ENCODE assay signal across 21 cellular contexts in the genomic region with DNA sequence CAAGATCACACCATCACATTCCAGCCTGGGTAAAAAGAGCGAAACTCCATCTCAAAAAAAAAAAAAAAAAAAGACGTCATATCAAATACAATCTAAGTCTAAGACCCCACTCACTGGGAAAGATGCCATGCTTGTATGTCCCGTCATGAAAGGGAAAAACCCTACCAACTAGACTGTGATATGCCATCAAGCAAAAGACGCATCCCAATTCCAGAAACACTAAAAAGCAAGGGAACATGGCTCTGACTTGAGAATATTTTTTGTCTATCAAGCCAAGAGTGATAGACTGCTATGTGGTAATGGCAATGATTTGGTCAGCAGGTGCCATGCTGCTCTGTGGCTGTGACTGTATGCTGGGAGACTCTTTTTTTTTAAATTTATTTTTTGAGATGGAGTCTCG. TPM values are rescaled to one million over a fixed set of nuclear protein-coding genes. Genes with fewer than 3 reads are reported as not detected.
A peak's percentile ranks its signal among the peaks of the same experiment; 100 is the strongest.
DNase-seq lines count a peak whose midpoint lies in the region; ATAC-seq, FAIRE-seq and TF ChIP-seq lines count a peak whose summit lies in the region.
"Had no signal": no experiment of that assay in that cellular context is flagged by ENCODE, and none has a peak within 500 bp of the region (broad histone marks: within the 10 kb centered on the region; RNA-seq: fewer than 3 reads in every experiment).

No MANE protein-coding gene starts in this region.

- H3K79me1 ChIP-seq in IMR-90 (ENCODE audit: low read depth in 1 of 2, low read length in 2 of 2) = no peaks in the 10 kb centered on the region

- no peak for TF ChIP-seq CTCF in IMR-90 (conservative IDR thresholded peaks at IDR 0.05; ENCODE audit: low read depth, low read length)
- no peak for TF ChIP-seq CTCF in K562 (IDR thresholded peaks at IDR 0.05 in 2 of 3, conservative IDR thresholded peaks at IDR 0.05 in 1 of 3; ENCODE audit: insufficient read depth in 2 of 3, low read depth in 1 of 3, low read length in 3 of 3)
- TF ChIP-seq CTCF in thyroid gland (IDR thresholded peaks at IDR 0.05) = no peak
- TF ChIP-seq CTCF in GM13977 (IDR thresholded peaks at IDR 0.05; ENCODE audit: extremely low read depth, insufficient read depth, missing control alignments) = no peak

- no peak overlapping the region for H2AK9ac ChIP-seq in IMR-90 (replicated peaks; ENCODE audit: low read depth, low read length, poor library complexity)

- H3K9me1 ChIP-seq in IMR-90 (ENCODE audit: insufficient read depth, low read length) (peaks cover 2% of the 10 kb centered on the region; the same call in 1 of the 2 replicates), K562 (ENCODE audit: control insufficient read depth, insufficient read depth, low read length) (no peaks in the 10 kb centered on the region)

- H3K27me3 Mint-ChIP-seq in activated CD8-positive, alpha-beta T cell treated with anti-CD3 and anti-CD28 coated beads, Interleukin-2, amount 10 ng/mL, durations not matched to agents 7 days and 5 days (ENCODE audit: low read depth) = peaks cover 3% of the 10 kb centered on the region
- peaks cover 9 to 13% of the 10 kb centered on the region in 2 donors for H3K27me3 Mint-ChIP-seq in natural killer cell treated with Interleukin-12 subunit alpha and Interleukin-12 subunit beta and Interleukin-15 and Interleukin-18, amount 100 ng/mL, for 72 hours

- BruUV-seq in IMR-90 (replicated peaks; lab: Mats Ljungman, UMichigan) (no TSS peak), K562 (replicated peaks; lab: Mats Ljungman, UMichigan) (no TSS peak)

- H3K23ac ChIP-seq in IMR-90 (ENCODE audit: low read depth, low read length) = no peak overlapping the region

- H2BK20ac ChIP-seq in IMR-90 (ENCODE audit: low read depth, low read length) = 0 out of 2 replicates have a peak overlapping the region, but pooled peaks have one; percentile 14

- no peak overlapping the region for H3K56ac ChIP-seq in IMR-90 (ENCODE audit: extremely low read depth, insufficient read depth, low read length)

- H3K18ac ChIP-seq in IMR-90 (ENCODE audit: low read depth, low read length) = peak overlapping the region; percentile 37; the same call in 1 of the 2 replicates

- in situ Hi-C loops in IMR-90 (cut with MboI; ENCODE audit: low sequenced_read_pairs) (no loop called here), K562 (cut with MboI) (no loop called here), GM13977 (cut with MboI; ENCODE audit: low pct_unique_long_range_greater_than_20kb, low sequenced_read_pairs, unreplicated experiment) (no loop called here)

- dilution Hi-C loops in IMR-90 (cut with HindIII; ENCODE audit: low sequenced_read_pairs, unreplicated experiment) = no loop called here

- no peak overlapping the region for H3K14ac ChIP-seq in IMR-90 (replicated peaks; ENCODE audit: low read depth, low read length)

- CTCF ChIA-PET in IMR-90 (lab: Yijun Ruan, JAX) = interaction anchor here (0.7 to 1.4 kb wide), 4 partner anchors 12 to 38 kb away, joined by 4 to 6 read pairs (median 4); no protein-coding TSS in a partner anchor
- CTCF ChIA-PET in K562 (lab: Yijun Ruan, JAX; ENCODE audit: low intra/inter-chr PET ratio) = no interaction called here
- CTCF ChIA-PET in activated CD8-positive, alpha-beta T cell treated with anti-CD3 and anti-CD28 coated beads, Interleukin-2, amount 10 ng/mL, durations not matched to agents 7 days and 5 days (lab: Charles Lee) = no interaction called here

- ATAC-seq in IMR-90 (ENCODE audit: low read depth) (no peak), K562 (no peak)
- ATAC-seq in activated CD8-positive, alpha-beta T cell treated with anti-CD3 and anti-CD28 coated beads, Interleukin-2, amount 10 ng/mL, durations not matched to agents 7 days and 5 days = no peak
- ATAC-seq in natural killer cell treated with Interleukin-12 subunit alpha and Interleukin-12 subunit beta and Interleukin-15 and Interleukin-18, amount 100 ng/mL, for 72 hours = no peak
- ATAC-seq: GM23338, HCT116 had no signal

- TF ChIP-seq POLR2A in IMR-90 (IDR thresholded peaks at IDR 0.05; ENCODE audit: low read depth, low read length) (no peak), K562 (conservative IDR thresholded peaks at IDR 0.05) (no peak), thyroid gland (IDR thresholded peaks at IDR 0.05) (no peak)

- POLR2A ChIA-PET in IMR-90 (lab: Charles Lee; ENCODE audit: unreplicated experiment) (no interaction called here), K562 (lab: Yijun Ruan, JAX) (interaction anchor here (1.2 kb wide), 1 partner anchor 10 kb away, joined by 3 read pairs; no protein-coding TSS in a partner anchor)
- POLR2A ChIA-PET in activated CD8-positive, alpha-beta T cell treated with anti-CD3 and anti-CD28 coated beads, Interleukin-2, amount 10 ng/mL, durations not matched to agents 7 days and 5 days (lab: Charles Lee) = no interaction called here

- H3K9ac ChIP-seq in BLaER1 = no peak overlapping the region
- no peak overlapping the region for H3K9ac ChIP-seq in IMR-90 (ENCODE audit: low read depth, low read length)
- no peak overlapping the region for H3K9ac ChIP-seq in K562 (ENCODE audit: insufficient read depth in 1 of 2, low read depth in 2 of 2, low read length in 2 of 2)

- no peaks in the 10 kb centered on the region for H3K27me3 ChIP-seq in BLaER1
- H3K27me3 ChIP-seq in IMR-90 (ENCODE audit: control insufficient read depth, insufficient read depth, low read length) = no peaks in the 10 kb centered on the region
- no peaks in the 10 kb centered on the region for H3K27me3 ChIP-seq in K562 (ENCODE audit: control insufficient read depth in 2 of 2, insufficient read depth in 2 of 2, low read length in 2 of 2)
- H3K27me3 ChIP-seq in thyroid gland = no peaks in the 10 kb centered on the region

- no peaks in the 10 kb centered on the region for H3K36me3 Mint-ChIP-seq in activated CD8-positive, alpha-beta T cell treated with anti-CD3 and anti-CD28 coated beads, Interleukin-2, amount 10 ng/mL, durations not matched to agents 7 days and 5 days (ENCODE audit: low read depth)
- peaks cover 7% of the 10 kb centered on the region for H3K36me3 Mint-ChIP-seq in natural killer cell treated with Interleukin-12 subunit alpha and Interleukin-12 subunit beta and Interleukin-15 and Interleukin-18, amount 100 ng/mL, for 72 hours
- H3K36me3 Mint-ChIP-seq: CD14-positive monocyte had no signal

- no peak for TF ChIP-seq RAD21 in IMR-90 (IDR thresholded peaks at IDR 0.05; ENCODE audit: low read length)
- no peak for TF ChIP-seq RAD21 in K562 (CRISPR knock-in tag; conservative IDR thresholded peaks at IDR 0.05 in 1 of 2, IDR thresholded peaks at IDR 0.05 in 1 of 2)

- no peaks in the 10 kb centered on the region for H3K79me2 ChIP-seq in K562 (ENCODE audit: control insufficient read depth, insufficient read depth, low read length)

- H3K4ac ChIP-seq in IMR-90 (ENCODE audit: low read depth, low read length) = no peak overlapping the region

- no peak overlapping the region for H3K4me3 ChIP-seq in BLaER1
- no peak overlapping the region for H3K4me3 ChIP-seq in IMR-90 (ENCODE audit: insufficient read depth, low read depth, low read length)
- no peak overlapping the region for H3K4me3 ChIP-seq in K562
- no peak overlapping the region for H3K4me3 ChIP-seq in thyroid gland (replicated peaks in 1 of 3)
- H3K4me3 ChIP-seq: GM23338 had no signal

- H3K27ac Mint-ChIP-seq in activated CD8-positive, alpha-beta T cell treated with anti-CD3 and anti-CD28 coated beads, Interleukin-2, amount 10 ng/mL, durations not matched to agents 7 days and 5 days = no peak overlapping the region
- H3K27ac Mint-ChIP-seq in natural killer cell treated with Interleukin-12 subunit alpha and Interleukin-12 subunit beta and Interleukin-15 and Interleukin-18, amount 100 ng/mL, for 72 hours = no peak overlapping the region
- H3K27ac Mint-ChIP-seq: CD14-positive monocyte; CD4-positive, alpha-beta T cell; GM23338 had no signal

- peak overlapping the region; percentile 70 for H3K4me2 ChIP-seq in BLaER1
- H3K4me2 ChIP-seq in IMR-90 (ENCODE audit: low read depth, low read length) = no peak overlapping the region
- no peak overlapping the region for H3K4me2 ChIP-seq in K562 (ENCODE audit: insufficient read depth, low read length)
- H3K4me2 ChIP-seq: GM23338 had no signal

- H3K9me3 ChIP-seq in BLaER1 (peaks cover 13% of the 10 kb centered on the region), IMR-90 (ENCODE audit: control insufficient read depth, insufficient read depth, low read length) (peaks cover 2% of the 10 kb centered on the region), K562 (replicated peaks; ENCODE audit: control insufficient read depth, insufficient read depth, low read depth, low read length) (no peaks in the 10 kb centered on the region), thyroid gland (no peaks in the 10 kb centered on the region)

- no peak for TF ChIP-seq EP300 in K562 (IDR thresholded peaks at IDR 0.05; ENCODE audit: low read length)

- H3K4me1 Mint-ChIP-seq in activated CD8-positive, alpha-beta T cell treated with anti-CD3 and anti-CD28 coated beads, Interleukin-2, amount 10 ng/mL, durations not matched to agents 7 days and 5 days (ENCODE audit: low read depth) = no peaks in the 10 kb centered on the region
- no peaks in the 10 kb centered on the region for H3K4me1 Mint-ChIP-seq in natural killer cell treated with Interleukin-12 subunit alpha and Interleukin-12 subunit beta and Interleukin-15 and Interleukin-18, amount 100 ng/mL, for 72 hours (ENCODE audit: low read depth in 2 of 2)
- H3K4me1 Mint-ChIP-seq: H9 had no signal

- no peak overlapping the region for H4K91ac ChIP-seq in IMR-90 (ENCODE audit: insufficient read depth, low read depth, low read length)

- intact Hi-C loops in IMR-90 (cut with micrococcal nuclease) (no loop called here), K562 (cut with micrococcal nuclease) (no loop called here), thyroid gland (cut with DNase I) (no loop called here)

- no peaks in the 10 kb centered on the region for H4K20me1 ChIP-seq in BLaER1
- no peaks in the 10 kb centered on the region for H4K20me1 ChIP-seq in IMR-90 (ENCODE audit: insufficient read depth, low read length)
- no peaks in the 10 kb centered on the region for H4K20me1 ChIP-seq in K562 (replicated peaks; ENCODE audit: control insufficient read depth, insufficient read depth, low read length)

- peaks cover 62% of the 10 kb centered on the region for H3K4me1 ChIP-seq in BLaER1
- no peaks in the 10 kb centered on the region; the same call in 1 of the 2 replicates for H3K4me1 ChIP-seq in IMR-90 (ENCODE audit: control insufficient read depth, insufficient read depth, low read length)
- peaks cover 0 to 4% of the 10 kb centered on the region in 2 experiments; a peak in 1 of 5 replicates for H3K4me1 ChIP-seq in K562 (replicated peaks in 1 of 2; ENCODE audit: control insufficient read depth in 2 of 2, insufficient read depth in 2 of 2, low read length in 2 of 2)
- H3K4me1 ChIP-seq in thyroid gland = no peaks in the 10 kb centered on the region

- H4K8ac ChIP-seq in IMR-90 (ENCODE audit: low read depth in 2 of 2, low read length in 2 of 2) = no peak overlapping the region

- no peak overlapping the region for H3K4me3 Mint-ChIP-seq in activated CD8-positive, alpha-beta T cell treated with anti-CD3 and anti-CD28 coated beads, Interleukin-2, amount 10 ng/mL, durations not matched to agents 7 days and 5 days
- no peak overlapping the region for H3K4me3 Mint-ChIP-seq in natural killer cell treated with Interleukin-12 subunit alpha and Interleukin-12 subunit beta and Interleukin-15 and Interleukin-18, amount 100 ng/mL, for 72 hours
- H3K4me3 Mint-ChIP-seq: CD14-positive monocyte; CD4-positive, alpha-beta T cell; GM23338; H9 had no signal

- H2BK5ac ChIP-seq in IMR-90 (ENCODE audit: low read depth, low read length, poor library complexity, severe bottlenecking) = no peak overlapping the region

- no peaks in the 10 kb centered on the region for H3K9me3 Mint-ChIP-seq in activated CD8-positive, alpha-beta T cell treated with anti-CD3 and anti-CD28 coated beads, Interleukin-2, amount 10 ng/mL, durations not matched to agents 7 days and 5 days (ENCODE audit: insufficient read depth)
- H3K9me3 Mint-ChIP-seq in natural killer cell treated with Interleukin-12 subunit alpha and Interleukin-12 subunit beta and Interleukin-15 and Interleukin-18, amount 100 ng/mL, for 72 hours = peaks cover 4% of the 10 kb centered on the region

- no peak for FAIRE-seq in K562 (lab: Jason Lieb, UNC)
- FAIRE-seq: G401.6, GM12892, GM18507 had no signal

- H4K5ac ChIP-seq in IMR-90 (ENCODE audit: low read depth, low read length) = 0 out of 2 replicates have a peak overlapping the region, but pooled peaks have one; percentile 10

- DNase-seq in IMR-90 = no peak
- no peak for DNase-seq in K562 (ENCODE audit: extremely low read depth in 1 of 4, low spot score in 3 of 4)
- DNase-seq in thyroid gland = no peak
- DNase-seq in activated CD8-positive, alpha-beta T cell treated with anti-CD3 and anti-CD28 coated beads, Interleukin-2, amount 10 ng/mL, durations not matched to agents 7 days and 5 days = no peak
- no peak for DNase-seq in natural killer cell treated with Interleukin-12 subunit alpha and Interleukin-12 subunit beta and Interleukin-15 and Interleukin-18, amount 100 ng/mL, for 72 hours (ENCODE audit: low spot score)
- DNase-seq in GM13977 (ENCODE audit: low spot score) = no peak
- no peak for DNase-seq in NCI-H82 (lab: John Stamatoyannopoulos, UW)
- DNase-seq: 8988T; Calu3; CD4-positive, alpha-beta T cell; COR-L47; DMS53; DMS79 treated with DMSO at 0.1 percent for 48 hours; H9 had no signal

- H2BK15ac ChIP-seq in IMR-90 (ENCODE audit: low read depth, low read length) = no peak overlapping the region

- H3K27ac ChIP-seq in BLaER1 (no peak overlapping the region), IMR-90 (ENCODE audit: insufficient read depth, low read length) (no peak overlapping the region), K562 (ENCODE audit: extremely low read depth, low read depth, low read length) (no peak overlapping the region), thyroid gland (peak overlapping the region; percentile 43 to 76 (median 50))

- 100% methylated on average over 1 of the region's 5 CpGs; no CpG with 5 or more reads in 1 of the 2 experiments for WGBS in IMR-90 (ENCODE audit: extremely low coverage in 2 of 2, insufficient read length in 1 of 2), 2 experiments
- 92% methylated on average over 5 of the region's 5 CpGs for WGBS in K562 (ENCODE audit: insufficient coverage, low coverage, missing lambda C conversion rate)
- WGBS in thyroid gland, 2 donors = 95 to 96% methylated on average over 5 of the region's 5 CpGs

- H2AFZ ChIP-seq in IMR-90 (replicated peaks; ENCODE audit: low read length, poor library complexity) = no peak overlapping the region
- H2AFZ ChIP-seq in K562 (ENCODE audit: low read depth, low read length) = no peak overlapping the region
- H2AFZ ChIP-seq: GM23338 had no signal

- peak overlapping the region; percentile 34; the same call in 1 of the 2 replicates for H2AK5ac ChIP-seq in IMR-90 (ENCODE audit: low read depth, low read length)

- H3K36me3 ChIP-seq in BLaER1 = peaks cover 28% of the 10 kb centered on the region
- peaks cover 5% of the 10 kb centered on the region; the same call in 1 of the 2 replicates for H3K36me3 ChIP-seq in IMR-90 (ENCODE audit: control insufficient read depth, insufficient read depth, low read length)
- peaks cover 63% of the 10 kb centered on the region for H3K36me3 ChIP-seq in K562 (ENCODE audit: control insufficient read depth, insufficient read depth, low read length)
- H3K36me3 ChIP-seq in thyroid gland = peaks cover 6 to 20% of the 10 kb centered on the region in 2 donors

- H2BK120ac ChIP-seq in IMR-90 (ENCODE audit: low read depth, low read length) = no peak overlapping the region

RNA-seq across cellular contexts. Expression of a gene that starts 23.0 kb away (rescaled TPM):
- 0.56 and 0.90 TPM in 2 replicates for total RNA-seq in IMR-90 (2012; rRNA removed)
- polyA plus RNA-seq in IMR-90 (2012; rRNA removed) = 7.3 and 11.4 TPM in 2 replicates
- 15.0 and 17.8 TPM in 2 replicates for polyA plus RNA-seq in IMR-90 (2012; cell fraction: cytosol; rRNA removed)
- 27.9 and 77.8 TPM in 2 replicates for polyA plus RNA-seq in IMR-90 (2012; cell fraction: nucleus; rRNA removed; ENCODE audit: low replicate concordance)
- total RNA-seq in K562 (2011; cell fraction: chromatin; rRNA removed; ENCODE audit: low replicate concordance) = 218 and 612 TPM in 2 replicates
- total RNA-seq in K562 (2011; cell fraction: nucleolus; rRNA removed) = 256 and 378 TPM in 2 replicates
- 206 and 238 TPM in 2 replicates for total RNA-seq in K562 (2011; cell fraction: nucleoplasm; rRNA removed)
- total RNA-seq in K562 (2014; rRNA removed) = 26.4 and 38.3 TPM in 2 replicates
- total RNA-seq in K562 (2014; rRNA removed; fragmentation: Illumina TruSeq; extraction: Trizol) = 2.2 and 3.2 TPM in 2 replicates
- 11.3 and 11.7 TPM in 2 replicates for total RNA-seq in K562 (2015; rRNA removed; fragmentation: Illumina TruSeq; extraction: Trizol)
- 86.4 and 101 TPM in 2 replicates for total RNA-seq in K562 (2021)
- polyA plus RNA-seq in K562 (2011; rRNA removed) = 4.4 and 10.0 TPM in 2 replicates
- polyA plus RNA-seq in K562 (2011; cell fraction: cytosol; rRNA removed) = 3.9 and 11.1 TPM in 2 replicates
- 130 and 166 TPM in 2 replicates for polyA plus RNA-seq in K562 (2011; cell fraction: nucleus; rRNA removed)
- polyA plus RNA-seq in K562 (2012) = 49.7 and 63.1 TPM in 2 replicates
- polyA plus RNA-seq in K562 (2014; fragmentation: Illumina TruSeq; extraction: Trizol) = 7.8 and 20.0 TPM in 2 replicates
- under 1 TPM; 0.31 to 0.48 TPM for polyA plus RNA-seq in K562 (2014; fragmentation: Nextera tagmentation; extraction: Ambion mirVana)
- polyA plus RNA-seq in K562 (2014; rRNA removed) = 60.2 and 67.3 TPM in 2 replicates
- polyA minus RNA-seq in K562 (2011; rRNA and poly(A)+ RNA removed) = 1.5 and 1.9 TPM in 2 replicates
- polyA minus RNA-seq in K562 (2011; cell fraction: cytosol; rRNA and poly(A)+ RNA removed) = 11.0 and 21.3 TPM in 2 replicates
- polyA minus RNA-seq in K562 (2011; cell fraction: nucleus; rRNA and poly(A)+ RNA removed) = 33.7 and 42.1 TPM in 2 replicates
- 100 to 1,000 TPM in 3 of 4 donors, 10 to 100 TPM in 1; 93.9 to 179 (median 117) TPM for total RNA-seq in thyroid gland
- total RNA-seq in activated CD8-positive, alpha-beta T cell treated with anti-CD3 and anti-CD28 coated beads, Interleukin-2, amount 10 ng/mL, durations not matched to agents 7 days and 5 days = under 1 TPM; 0.40 to 0.63 TPM
- total RNA-seq in natural killer cell treated with Interleukin-12 subunit alpha and Interleukin-12 subunit beta and Interleukin-15 and Interleukin-18, amount 100 ng/mL, for 72 hours = 1 to 10 TPM; 1.5 to 1.9 TPM
- polyA plus RNA-seq: CD14-positive monocyte had no signal

RNA-seq across cellular contexts. Expression of a gene that starts 41.3 kb away (rescaled TPM):
- total RNA-seq in IMR-90 (2012; rRNA removed) (96.9 and 103 TPM in 2 replicates), K562 (2014; rRNA removed) (223 and 261 TPM in 2 replicates), K562 (2014; rRNA removed; fragmentation: Illumina TruSeq; extraction: Trizol) (22.5 and 32.1 TPM in 2 replicates), K562 (2015; rRNA removed; fragmentation: Illumina TruSeq; extraction: Trizol) (125 and 136 TPM in 2 replicates), K562 (2021) (159 and 160 TPM in 2 replicates), thyroid gland (100 to 1,000 TPM in 3 of 4 donors, 10 to 100 TPM in 1; 89.9 to 140 (median 117) TPM)
- polyA plus RNA-seq in IMR-90 (2012; rRNA removed) (149 and 188 TPM in 2 replicates), K562 (2011; rRNA removed) (57.6 and 67.4 TPM in 2 replicates), K562 (2014; fragmentation: Illumina TruSeq; extraction: Trizol) (49.3 and 107 TPM in 2 replicates), K562 (2014; fragmentation: Nextera tagmentation; extraction: Ambion mirVana) (10 to 100 TPM in 1 of 2 experiments, 1 to 10 TPM in 1; 5.0 to 21.6 TPM), K562 (2014; rRNA removed) (192 and 201 TPM in 2 replicates)
- 188 and 201 TPM in 2 replicates for polyA plus RNA-seq in IMR-90 (2012; cell fraction: cytosol; rRNA removed)
- 76.7 and 165 TPM in 2 replicates for polyA plus RNA-seq in IMR-90 (2012; cell fraction: nucleus; rRNA removed; ENCODE audit: low replicate concordance)
- total RNA-seq in K562 (2011; cell fraction: chromatin; rRNA removed; ENCODE audit: low replicate concordance) = 21.6 and 87.3 TPM in 2 replicates
- total RNA-seq in K562 (2011; cell fraction: nucleolus; rRNA removed) = 87.6 and 87.7 TPM in 2 replicates
- 41.0 and 41.6 TPM in 2 replicates for total RNA-seq in K562 (2011; cell fraction: nucleoplasm; rRNA removed)
- polyA plus RNA-seq in K562 (2011; cell fraction: cytosol; rRNA removed) = 69.2 and 237 TPM in 2 replicates
- 65.6 and 116 TPM in 2 replicates for polyA plus RNA-seq in K562 (2011; cell fraction: nucleus; rRNA removed)
- polyA plus RNA-seq in K562 (2012) = 109 and 153 TPM in 2 replicates
- polyA minus RNA-seq in K562 (2011; rRNA and poly(A)+ RNA removed) = 16.1 and 32.6 TPM in 2 replicates
- polyA minus RNA-seq in K562 (2011; cell fraction: cytosol; rRNA and poly(A)+ RNA removed) = 51.8 and 55.0 TPM in 2 replicates
- 42.8 and 44.0 TPM in 2 replicates for polyA minus RNA-seq in K562 (2011; cell fraction: nucleus; rRNA and poly(A)+ RNA removed)
- 100 to 1,000 TPM in 1 of 2 experiments, 10 to 100 TPM in 1; 97.7 to 103 TPM for total RNA-seq in activated CD8-positive, alpha-beta T cell treated with anti-CD3 and anti-CD28 coated beads, Interleukin-2, amount 10 ng/mL, durations not matched to agents 7 days and 5 days
- 100 to 1,000 TPM; 171 to 178 TPM for total RNA-seq in natural killer cell treated with Interleukin-12 subunit alpha and Interleukin-12 subunit beta and Interleukin-15 and Interleukin-18, amount 100 ng/mL, for 72 hours

RNA-seq across cellular contexts. Expression of a gene that starts 42.8 kb away (rescaled TPM):
- 2,710 and 3,846 TPM in 2 replicates for total RNA-seq in IMR-90 (2012; rRNA removed)
- 4,298 and 4,766 TPM in 2 replicates for polyA plus RNA-seq in IMR-90 (2012; rRNA removed)
- 31,826 and 47,741 TPM in 2 replicates for polyA plus RNA-seq in IMR-90 (2012; cell fraction: cytosol; rRNA removed)
- 3,277 and 3,813 TPM in 2 replicates for polyA plus RNA-seq in IMR-90 (2012; cell fraction: nucleus; rRNA removed; ENCODE audit: low replicate concordance)
- 256 and 439 TPM in 2 replicates for total RNA-seq in K562 (2011; cell fraction: chromatin; rRNA removed; ENCODE audit: low replicate concordance)
- total RNA-seq in K562 (2011; cell fraction: nucleolus; rRNA removed) = 1,390 and 1,394 TPM in 2 replicates
- 1,168 and 2,200 TPM in 2 replicates for total RNA-seq in K562 (2011; cell fraction: nucleoplasm; rRNA removed)
- 1,801 and 2,504 TPM in 2 replicates for total RNA-seq in K562 (2014; rRNA removed)
- 1,196 and 1,380 TPM in 2 replicates for total RNA-seq in K562 (2014; rRNA removed; fragmentation: Illumina TruSeq; extraction: Trizol)
- total RNA-seq in K562 (2015; rRNA removed; fragmentation: Illumina TruSeq; extraction: Trizol) = 1,567 and 1,716 TPM in 2 replicates
- total RNA-seq in K562 (2021) = 3,091 and 3,491 TPM in 2 replicates
- polyA plus RNA-seq in K562 (2011; rRNA removed) = 5,647 and 7,256 TPM in 2 replicates
- polyA plus RNA-seq in K562 (2011; cell fraction: cytosol; rRNA removed) = 8,200 and 10,658 TPM in 2 replicates
- polyA plus RNA-seq in K562 (2011; cell fraction: nucleus; rRNA removed) = 3,206 and 5,803 TPM in 2 replicates
- 4,519 and 5,994 TPM in 2 replicates for polyA plus RNA-seq in K562 (2012)
- 1,908 and 2,386 TPM in 2 replicates for polyA plus RNA-seq in K562 (2014; fragmentation: Illumina TruSeq; extraction: Trizol)
- 1,000 to 10,000 TPM; 3,588 to 3,968 TPM for polyA plus RNA-seq in K562 (2014; fragmentation: Nextera tagmentation; extraction: Ambion mirVana)
- 3,958 and 4,439 TPM in 2 replicates for polyA plus RNA-seq in K562 (2014; rRNA removed)
- polyA minus RNA-seq in K562 (2011; rRNA and poly(A)+ RNA removed) = 1,429 and 1,744 TPM in 2 replicates
- 755 and 891 TPM in 2 replicates for polyA minus RNA-seq in K562 (2011; cell fraction: cytosol; rRNA and poly(A)+ RNA removed)
- 430 and 792 TPM in 2 replicates for polyA minus RNA-seq in K562 (2011; cell fraction: nucleus; rRNA and poly(A)+ RNA removed)
- total RNA-seq in thyroid gland = 1,000 to 10,000 TPM; 1,818 to 3,649 (median 2,349) TPM
- 1,000 to 10,000 TPM; 1,875 to 1,999 TPM for total RNA-seq in activated CD8-positive, alpha-beta T cell treated with anti-CD3 and anti-CD28 coated beads, Interleukin-2, amount 10 ng/mL, durations not matched to agents 7 days and 5 days
- 1,000 to 10,000 TPM; 1,109 to 1,318 TPM for total RNA-seq in natural killer cell treated with Interleukin-12 subunit alpha and Interleukin-12 subunit beta and Interleukin-15 and Interleukin-18, amount 100 ng/mL, for 72 hours

Comparison
In these comparisons a context has a peak if more than half of its experiments do, and no peak if none do; other contexts are left out.
1. H3K27ac ChIP-seq: peak in thyroid gland (3 of 3); none in BLaER1 (single experiment), IMR-90 (single experiment) and K562 (single experiment).